Comparison of ENCODE assay signal across 25 cellular contexts in the genomic region with DNA sequence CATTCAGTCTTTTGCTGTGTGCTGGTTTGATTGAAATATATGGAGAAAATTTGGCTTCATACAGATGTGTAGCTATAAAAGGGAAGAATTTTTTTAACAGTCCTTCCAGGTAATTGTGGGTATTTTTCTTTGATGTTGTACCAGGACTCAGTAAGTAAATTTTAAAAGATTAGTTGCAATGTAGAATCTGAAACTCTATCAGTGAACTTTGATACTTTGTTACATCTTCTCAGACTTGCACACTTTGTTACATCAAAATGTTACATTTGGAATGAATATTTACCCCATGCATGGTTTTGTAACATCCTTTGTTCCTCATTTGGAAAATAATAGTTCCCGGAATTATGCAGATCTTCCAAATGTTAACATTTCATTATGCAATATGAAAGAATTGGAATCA.
"Had no signal": no experiment of that assay in that cellular context is flagged by ENCODE, and none has a peak within 500 bp of the region (broad histone marks: within the 10 kb centered on the region; RNA-seq: fewer than 3 reads in every experiment).

No MANE protein-coding gene starts in this region.

- H3K4me1 Mint-ChIP-seq: activated naive CD8-positive, alpha-beta T cell treated with anti-CD3 and anti-CD28 coated beads, Interleukin-2, amount 50 U/mL, for 24 hours; brain; central memory CD8-positive, alpha-beta T cell had no signal

- H3K9me3 Mint-ChIP-seq: activated B cell treated with CpG ODN at 0.5 μM for 24 hours; activated CD4-positive, alpha-beta T cell treated with anti-CD3 and anti-CD28 coated beads, Interleukin-2, amount 10 ng/mL, durations not matched to agents 7 days and 5 days; activated CD8-positive, alpha-beta T cell treated with anti-CD3 and anti-CD28 coated beads for 36 hours; activated naive CD4-positive, alpha-beta T cell treated with anti-CD3 and anti-CD28 coated beads, Interleukin-2, amount 50 U/mL, for 72 hours; activated naive CD8-positive, alpha-beta T cell treated with anti-CD3 and anti-CD28 coated beads, Interleukin-2, amount 50 U/mL, for 24 hours; activated T-cell treated with anti-CD3 and anti-CD28 coated beads, Interleukin-2, amount 50 U/mL, for 24 hours; activated T-helper 1 cell treated with anti-CD3 and anti-CD28 coated beads, Interleukin-12 subunit alpha, Interleukin-12 subunit beta, Interleukin-2, Interleukin-4 antibody, amounts not matched to agents 30 ng/mL and 10 ng/mL and 1 ng/mL, durations not matched to agents 14 hours and 24 hours and 36 hours; brain; central memory CD8-positive, alpha-beta T cell; T-helper 1 cell treated with Interleukin-12 subunit alpha and Interleukin-12 subunit beta and Interleukin-4 antibody, amounts not matched to agents 30 μg/mL and 1 μg/mL, for 36 hours had no signal

- FAIRE-seq: astrocyte had no signal

- ATAC-seq: activated CD8-positive, alpha-beta T cell treated with anti-CD3 and anti-CD28 coated beads for 36 hours; activated naive CD4-positive, alpha-beta T cell treated with anti-CD3 and anti-CD28 coated beads, Interleukin-2, amount 50 U/mL, for 72 hours; activated naive CD8-positive, alpha-beta T cell treated with anti-CD3 and anti-CD28 coated beads, Interleukin-2, amount 50 U/mL, for 24 hours; PC-3 had no signal

- DNase-seq: activated B cell treated with CpG ODN at 0.5 μM for 24 hours; activated CD4-positive, alpha-beta T cell treated with anti-CD3 and anti-CD28 coated beads, Interleukin-2, amount 10 ng/mL, durations not matched to agents 7 days and 5 days; activated CD8-positive, alpha-beta T cell treated with anti-CD3 and anti-CD28 coated beads for 36 hours; activated effector memory CD4-positive, alpha-beta T cell treated with anti-CD3 and anti-CD28 coated beads, Interleukin-2, amount 50 U/mL, for 16 hours; activated naive CD4-positive, alpha-beta T cell treated with Interleukin-2 at 50 U/mL for 16 hours; activated naive CD8-positive, alpha-beta T cell treated with anti-CD3 and anti-CD28 coated beads, Interleukin-2, amount 50 U/mL, for 24 hours; activated T-cell treated with anti-CD3 and anti-CD28 coated beads, Interleukin-2, amount 50 U/mL, for 24 hours; amygdala; MM.1S; NCI-H1105; NCI-H1436; NCI-H1694 treated with DMSO at 0.1 percent for 48 hours; NCI-H2029 treated with DMSO at 0.1 percent for 48 hours; NCI-H345; NCI-H510A; NCI-H526 treated with DMSO at 0.1 percent for 48 hours; PC-3; SHP77 treated with DMSO at 0.1 percent for 48 hours; T-helper 9 cell had no signal

- H3K27ac Mint-ChIP-seq: activated B cell treated with CpG ODN at 0.5 μM for 24 hours; activated CD4-positive, alpha-beta T cell treated with anti-CD3 and anti-CD28 coated beads, Interleukin-2, amount 10 ng/mL, durations not matched to agents 7 days and 5 days; activated CD8-positive, alpha-beta T cell treated with anti-CD3 and anti-CD28 coated beads for 36 hours; activated naive CD4-positive, alpha-beta T cell treated with anti-CD3 and anti-CD28 coated beads, Interleukin-2, amount 50 U/mL, for 72 hours; activated naive CD8-positive, alpha-beta T cell treated with anti-CD3 and anti-CD28 coated beads, Interleukin-2, amount 50 U/mL, for 24 hours; activated T-cell treated with anti-CD3 and anti-CD28 coated beads, Interleukin-2, amount 50 U/mL, for 24 hours; activated T-helper 1 cell treated with anti-CD3 and anti-CD28 coated beads, Interleukin-12 subunit alpha, Interleukin-12 subunit beta, Interleukin-2, Interleukin-4 antibody, amounts not matched to agents 30 ng/mL and 10 ng/mL and 1 ng/mL, durations not matched to agents 14 hours and 24 hours and 36 hours; brain; T-helper 1 cell treated with Interleukin-12 subunit alpha and Interleukin-12 subunit beta and Interleukin-4 antibody, amounts not matched to agents 30 μg/mL and 1 μg/mL, for 36 hours had no signal

- H3K4me3 Mint-ChIP-seq: activated B cell treated with CpG ODN at 0.5 μM for 24 hours; activated CD4-positive, alpha-beta T cell treated with anti-CD3 and anti-CD28 coated beads, Interleukin-2, amount 10 ng/mL, durations not matched to agents 7 days and 5 days; activated CD8-positive, alpha-beta T cell treated with anti-CD3 and anti-CD28 coated beads for 36 hours; activated naive CD8-positive, alpha-beta T cell treated with anti-CD3 and anti-CD28 coated beads, Interleukin-2, amount 50 U/mL, for 24 hours; activated T-cell treated with anti-CD3 and anti-CD28 coated beads, Interleukin-2, amount 50 U/mL, for 24 hours; activated T-helper 1 cell treated with anti-CD3 and anti-CD28 coated beads, Interleukin-12 subunit alpha, Interleukin-12 subunit beta, Interleukin-2, Interleukin-4 antibody, amounts not matched to agents 30 ng/mL and 10 ng/mL and 1 ng/mL, durations not matched to agents 14 hours and 24 hours and 36 hours; brain; central memory CD8-positive, alpha-beta T cell; T-helper 1 cell treated with Interleukin-12 subunit alpha and Interleukin-12 subunit beta and Interleukin-4 antibody, amounts not matched to agents 30 μg/mL and 1 μg/mL, for 36 hours had no signal

- H3K27me3 Mint-ChIP-seq: activated B cell treated with CpG ODN at 0.5 μM for 24 hours; activated CD4-positive, alpha-beta T cell treated with anti-CD3 and anti-CD28 coated beads, Interleukin-2, amount 10 ng/mL, durations not matched to agents 7 days and 5 days; activated CD8-positive, alpha-beta T cell treated with anti-CD3 and anti-CD28 coated beads for 36 hours; activated naive CD8-positive, alpha-beta T cell treated with anti-CD3 and anti-CD28 coated beads, Interleukin-2, amount 50 U/mL, for 24 hours; activated T-cell treated with anti-CD3 and anti-CD28 coated beads, Interleukin-2, amount 50 U/mL, for 24 hours; brain; central memory CD8-positive, alpha-beta T cell had no signal
